In genomic region chr14:29805415-29806123, GRCh38 we compare ENCODE assay signal across 11 cellular contexts.
DNase-seq lines count a peak whose midpoint lies in the region; ATAC-seq and TF ChIP-seq lines count a peak whose summit lies in the region.
"Had no signal": no experiment of that assay in that cellular context is flagged by ENCODE, and none has a peak within 500 bp of the region (broad histone marks: within the 10 kb centered on the region; RNA-seq: fewer than 3 reads in every experiment).

No MANE protein-coding gene starts in this region.

- H3K4me3 Mint-ChIP-seq in natural killer cell, result no peak overlapping the region

- no peaks in the 10 kb centered on the region for H3K27me3 ChIP-seq in testis
- H3K27me3 ChIP-seq: BLaER1 had no signal

- peaks cover 7 to 21% of the 10 kb centered on the region in 2 donors for H3K9me3 Mint-ChIP-seq in natural killer cell

- no peak overlapping the region for H3K27ac ChIP-seq in testis
- H3K27ac ChIP-seq: BLaER1 had no signal

- no peaks in the 10 kb centered on the region for H3K36me3 ChIP-seq in testis (ENCODE audit: low read depth, missing control alignments)
- H3K36me3 ChIP-seq: BLaER1 had no signal

- H3K4me3 ChIP-seq in testis, result no peak overlapping the region
- H3K4me3 ChIP-seq: BLaER1 had no signal

- ATAC-seq in natural killer cell (no peak), HG03097 (IDR thresholded peaks at IDR 0.05; ENCODE audit: low FRiP score, unreplicated experiment) (no peak)
- ATAC-seq: HCT116 had no signal

- H3K4me1 Mint-ChIP-seq in natural killer cell, result no peaks in the 10 kb centered on the region

- no peak overlapping the region for H3K27ac Mint-ChIP-seq in natural killer cell

- no peaks in the 10 kb centered on the region for H3K36me3 Mint-ChIP-seq in natural killer cell

- WGBS in testis, 2 donors, result 93 to 99% methylated on average over 4 of the region's 4 CpGs

- H3K4me1 ChIP-seq in testis, result peaks cover 8% of the 10 kb centered on the region
- H3K4me1 ChIP-seq: BLaER1 had no signal

- TF ChIP-seq POLR2A in testis (IDR thresholded peaks at IDR 0.05), result no peak

- no peaks in the 10 kb centered on the region for H3K9me3 ChIP-seq in testis
- H3K9me3 ChIP-seq: BLaER1 had no signal

- no peak for TF ChIP-seq CTCF in testis (IDR thresholded peaks at IDR 0.05)
- no peak for TF ChIP-seq CTCF in natural killer cell (IDR thresholded peaks at IDR 0.05)

- intact Hi-C loops in head of caudate nucleus (cut with DNase I), result loop anchor here (10.0 kb wide), 1 partner anchor 119 kb away; the partner anchor contains the start of gene PRKD1
- intact Hi-C loops in testis (cut with DNase I; ENCODE audit: low total_unique reads), result no loop called here
- intact Hi-C loops in natural killer cell (cut with micrococcal nuclease), result no loop called here

- H3K27me3 Mint-ChIP-seq in natural killer cell (ENCODE audit: low read depth in 2 of 2), result no peaks in the 10 kb centered on the region

- peak; percentile 27 for DNase-seq in NCI-H510A treated with DMSO at 0.1 percent for 48 hours (lab: John Stamatoyannopoulos, UW)
- no peak for DNase-seq in NCI-H510A (lab: John Stamatoyannopoulos, UW)
- DNase-seq in RPMI7951 (ENCODE audit: low read depth), result peak; percentile 79
- DNase-seq in head of caudate nucleus, result peak in 24 of 42 donors; percentile 7 to 75 (median 34)
- DNase-seq in testis, result peak; percentile 56
- DNase-seq in natural killer cell, result no peak
- DNase-seq in activated gamma-delta T cell (lab: John Stamatoyannopoulos, UW), result no peak
- DNase-seq: stimulated activated CD4-positive, alpha-beta T cell treated with anti-CD3 and anti-CD28 coated beads, Interleukin-4, amount 100 ng/mL, for 4 hours had no signal

Comparison
In these comparisons a context has a peak if more than half of its experiments do, and no peak if none do; other contexts are left out.
1. DNase-seq: peak in NCI-H510A treated with DMSO at 0.1 percent for 48 hours (single experiment), RPMI7951 (single experiment), head of caudate nucleus (24 of 42) and testis (single experiment); none in NCI-H510A (single experiment), natural killer cell (single experiment) and activated gamma-delta T cell (single experiment).